ENCODE assay signal across 22 cellular contexts in the genomic region with DNA sequence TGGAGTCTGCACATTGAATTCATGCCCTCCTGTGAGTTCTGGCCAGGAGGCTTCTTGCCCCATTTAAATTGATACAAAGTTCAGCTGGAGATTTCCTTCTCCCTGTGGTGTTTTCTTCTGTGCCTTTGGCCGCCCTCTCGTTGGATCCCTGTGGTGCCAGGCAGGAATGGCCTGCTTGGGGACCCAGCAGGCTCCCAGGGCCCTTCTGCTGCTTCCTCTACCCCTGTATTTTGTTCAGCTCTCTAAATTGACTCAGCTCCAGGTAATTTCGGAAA.
DNase-seq lines count a peak whose midpoint lies in the region; ATAC-seq and TF ChIP-seq lines count a peak whose summit lies in the region.
"Had no signal": no experiment of that assay in that cellular context is flagged by ENCODE, and none has a peak within 500 bp of the region (broad histone marks: within the 10 kb centered on the region; RNA-seq: fewer than 3 reads in every experiment).

No MANE protein-coding gene starts in this region.

- H3K9me2 ChIP-seq in GM23338 (ENCODE audit: insufficient read depth): no peaks in the 10 kb centered on the region

- TF ChIP-seq POLR2A in adrenal gland (IDR thresholded peaks at IDR 0.05): no peak
- TF ChIP-seq POLR2A in vagina (IDR thresholded peaks at IDR 0.05): no peak

- H3K27me3 Mint-ChIP-seq in GM23338 (ENCODE audit: insufficient read depth, low read depth, poor library complexity) (peaks cover 2% of the 10 kb centered on the region), WTC11 (ENCODE audit: low read depth) (no peaks in the 10 kb centered on the region)
- no peaks in the 10 kb centered on the region for H3K27me3 Mint-ChIP-seq in activated CD8-positive, alpha-beta T cell treated with anti-CD3 and anti-CD28 coated beads, Interleukin-2, amount 10 ng/mL, durations not matched to agents 7 days and 5 days (ENCODE audit: low read depth)
- H3K27me3 Mint-ChIP-seq: CD4-positive, alpha-beta T cell; CD8-positive, alpha-beta memory T cell had no signal

- H3K9me3 ChIP-seq in HUES48 (ENCODE audit: control insufficient read depth, insufficient read depth, low read length) (peaks cover 5% of the 10 kb centered on the region; the same call in 1 of the 2 replicates), adrenal gland (replicated peaks in 1 of 3) (no peaks in the 10 kb centered on the region), vagina (peaks cover 10% of the 10 kb centered on the region)
- H3K9me3 ChIP-seq: BE2C had no signal

- H3K27me3 ChIP-seq in GM23338 (ENCODE audit: insufficient read depth): no peaks in the 10 kb centered on the region
- H3K27me3 ChIP-seq in HUES48 (ENCODE audit: control insufficient read depth, insufficient read depth, low read length): no peaks in the 10 kb centered on the region
- no peaks in the 10 kb centered on the region for H3K27me3 ChIP-seq in adrenal gland
- no peaks in the 10 kb centered on the region for H3K27me3 ChIP-seq in vagina
- H3K27me3 ChIP-seq: BE2C; BLaER1 treated with 17β-estradiol and CSF1 and Interleukin-3, amounts not matched to agents 10 nM and 100 nM had no signal

- 0 out of 2 replicates have a peak, but pooled peaks cover 4% of the 10 kb centered on the region for H3K36me3 ChIP-seq in GM23338 (ENCODE audit: insufficient read depth)
- H3K36me3 ChIP-seq in HUES48 (ENCODE audit: control insufficient read depth, insufficient read depth, low read length): no peaks in the 10 kb centered on the region
- no peaks in the 10 kb centered on the region for H3K36me3 ChIP-seq in adrenal gland (replicated peaks in 1 of 2)
- H3K36me3 ChIP-seq in vagina: no peaks in the 10 kb centered on the region
- H3K36me3 ChIP-seq: BE2C; BLaER1 treated with 17β-estradiol and CSF1 and Interleukin-3, amounts not matched to agents 10 nM and 100 nM had no signal

- H3K4me3 ChIP-seq in GM23338 (no peak overlapping the region), HUES48 (ENCODE audit: low read depth, low read length) (no peak overlapping the region), adrenal gland (no peak overlapping the region), vagina (no peak overlapping the region)
- H3K4me3 ChIP-seq: A549; BLaER1 treated with 17β-estradiol and CSF1 and Interleukin-3, amounts not matched to agents 10 nM and 100 nM had no signal

- H3K4me3 Mint-ChIP-seq in GM23338 (no peak overlapping the region), WTC11 (no peak overlapping the region)
- H3K4me3 Mint-ChIP-seq in activated CD8-positive, alpha-beta T cell treated with anti-CD3 and anti-CD28 coated beads, Interleukin-2, amount 10 ng/mL, durations not matched to agents 7 days and 5 days: no peak overlapping the region
- H3K4me3 Mint-ChIP-seq: CD14-positive monocyte; CD4-positive, alpha-beta T cell; CD8-positive, alpha-beta memory T cell had no signal

- H3K27ac Mint-ChIP-seq in GM23338 (peak overlapping the region; percentile 76), WTC11 (no peak overlapping the region; the same call in 1 of the 2 replicates)
- H3K27ac Mint-ChIP-seq in activated CD8-positive, alpha-beta T cell treated with anti-CD3 and anti-CD28 coated beads, Interleukin-2, amount 10 ng/mL, durations not matched to agents 7 days and 5 days: no peak overlapping the region
- H3K27ac Mint-ChIP-seq: CD14-positive monocyte; CD4-positive, alpha-beta T cell; CD8-positive, alpha-beta memory T cell had no signal

- TF ChIP-seq CTCF in GM23338 (conservative IDR thresholded peaks at IDR 0.05; ENCODE audit: low read depth in 2 of 2) (no peak), WTC11 (IDR thresholded peaks at IDR 0.05) (no peak), adrenal gland (IDR thresholded peaks at IDR 0.05) (no peak), vagina (IDR thresholded peaks at IDR 0.05) (no peak)

- no peak overlapping the region for H3K27ac ChIP-seq in GM23338 (ENCODE audit: low read depth)
- peak overlapping the region; percentile 12 for H3K27ac ChIP-seq in HUES48 (ENCODE audit: low read depth, low read length)
- no peak overlapping the region for H3K27ac ChIP-seq in adrenal gland
- no peak overlapping the region for H3K27ac ChIP-seq in vagina
- H3K27ac ChIP-seq: A549; BLaER1 treated with 17β-estradiol and CSF1 and Interleukin-3, amounts not matched to agents 10 nM and 100 nM had no signal

- no peak overlapping the region for H3K4me2 ChIP-seq in GM23338
- H3K4me2 ChIP-seq: A549 had no signal

- no peaks in the 10 kb centered on the region for H4K20me1 ChIP-seq in GM23338 (replicated peaks; ENCODE audit: insufficient read depth)
- H4K20me1 ChIP-seq: BLaER1 treated with 17β-estradiol and CSF1 and Interleukin-3, amounts not matched to agents 10 nM and 100 nM had no signal

- peaks cover 40% of the 10 kb centered on the region for H3K36me3 Mint-ChIP-seq in GM23338 (ENCODE audit: low read depth)
- H3K36me3 Mint-ChIP-seq in WTC11: peaks cover 28% of the 10 kb centered on the region
- H3K36me3 Mint-ChIP-seq in activated CD8-positive, alpha-beta T cell treated with anti-CD3 and anti-CD28 coated beads, Interleukin-2, amount 10 ng/mL, durations not matched to agents 7 days and 5 days (ENCODE audit: low read depth): no peaks in the 10 kb centered on the region
- H3K36me3 Mint-ChIP-seq: CD14-positive monocyte; CD8-positive, alpha-beta memory T cell had no signal

- CTCF ChIA-PET in WTC11 (lab: Charles Lee): interaction anchor here (1.2 kb wide), 1 partner anchor 167 kb away, joined by 4 read pairs; no protein-coding TSS in a partner anchor
- CTCF ChIA-PET in activated CD8-positive, alpha-beta T cell treated with anti-CD3 and anti-CD28 coated beads, Interleukin-2, amount 10 ng/mL, durations not matched to agents 7 days and 5 days (lab: Charles Lee): no interaction called here

- H3F3A ChIP-seq in GM23338 (replicated peaks; ENCODE audit: low read depth): no peaks in the 10 kb centered on the region

- intact Hi-C loops in adrenal gland (cut with DNase I): no loop called here
- intact Hi-C loops in vagina (cut with DNase I): no loop called here

- peaks cover 10% of the 10 kb centered on the region for H3K4me1 Mint-ChIP-seq in GM23338
- peaks cover 7% of the 10 kb centered on the region for H3K4me1 Mint-ChIP-seq in WTC11
- no peaks in the 10 kb centered on the region for H3K4me1 Mint-ChIP-seq in activated CD8-positive, alpha-beta T cell treated with anti-CD3 and anti-CD28 coated beads, Interleukin-2, amount 10 ng/mL, durations not matched to agents 7 days and 5 days (ENCODE audit: low read depth)
- H3K4me1 Mint-ChIP-seq: CD14-positive monocyte; CD8-positive, alpha-beta memory T cell had no signal

- ATAC-seq in GM23338: no peak; the same call in 2 of the 3 replicates
- ATAC-seq in WTC11: no peak
- no peak for ATAC-seq in activated CD8-positive, alpha-beta T cell treated with anti-CD3 and anti-CD28 coated beads, Interleukin-2, amount 10 ng/mL, durations not matched to agents 7 days and 5 days
- ATAC-seq: A549 had no signal

- no peaks in the 10 kb centered on the region for H3K4me1 ChIP-seq in GM23338 (ENCODE audit: insufficient read depth)
- H3K4me1 ChIP-seq in HUES48 (ENCODE audit: control insufficient read depth, insufficient read depth, low read length): no peaks in the 10 kb centered on the region
- H3K4me1 ChIP-seq in adrenal gland (replicated peaks in 1 of 2): no peaks in the 10 kb centered on the region
- H3K4me1 ChIP-seq in vagina: no peaks in the 10 kb centered on the region
- H3K4me1 ChIP-seq: A549, BE2C had no signal

- H3K9ac ChIP-seq in HUES48 (ENCODE audit: low read depth, low read length): no peak overlapping the region
- H3K9ac ChIP-seq: BLaER1 treated with 17β-estradiol and CSF1 and Interleukin-3, amounts not matched to agents 10 nM and 100 nM had no signal

- H3K9me3 Mint-ChIP-seq in GM23338: peaks cover 23% of the 10 kb centered on the region
- peaks cover 42% of the 10 kb centered on the region for H3K9me3 Mint-ChIP-seq in WTC11
- peaks cover 19% of the 10 kb centered on the region for H3K9me3 Mint-ChIP-seq in activated CD8-positive, alpha-beta T cell treated with anti-CD3 and anti-CD28 coated beads, Interleukin-2, amount 10 ng/mL, durations not matched to agents 7 days and 5 days (ENCODE audit: insufficient read depth)

- 85 to 92% (median 90%) methylated on average over 2 to 3 of the region's 3 CpGs for WGBS in adrenal gland, 4 donors

- no peak overlapping the region for H2AFZ ChIP-seq in GM23338

- POLR2A ChIA-PET in WTC11 (lab: Charles Lee): no interaction called here
- POLR2A ChIA-PET in activated CD8-positive, alpha-beta T cell treated with anti-CD3 and anti-CD28 coated beads, Interleukin-2, amount 10 ng/mL, durations not matched to agents 7 days and 5 days (lab: Charles Lee): no interaction called here

- H3K79me2 ChIP-seq in GM23338 (replicated peaks; ENCODE audit: insufficient read depth): no peaks in the 10 kb centered on the region

- DNase-seq in GM23338 (ENCODE audit: low spot score): no peak
- no peak for DNase-seq in WTC11 (ENCODE audit: low spot score)
- DNase-seq in adrenal gland: no peak
- no peak for DNase-seq in vagina (ENCODE audit: extremely low spot score in 2 of 2)
- no peak for DNase-seq in NCI-H1417 (lab: John Stamatoyannopoulos, UW)
- DNase-seq in activated CD8-positive, alpha-beta T cell treated with anti-CD3 and anti-CD28 coated beads, Interleukin-2, amount 10 ng/mL, durations not matched to agents 7 days and 5 days: no peak
- DNase-seq: 8988T; ACHN; AML-193; BE2C; Calu3; CD4-positive, alpha-beta T cell; CD8-positive, alpha-beta memory T cell; DMS53; DMS79 treated with DMSO at 0.1 percent for 48 hours; GF-D8; GOT3; HCEC 1CT had no signal

TF ChIP-seq in GM23338, 12 proteins besides CTCF, POLR2A, EP300 and RAD21:
- TF ChIP-seq STAT1 (IDR thresholded peaks at IDR 0.05; ENCODE audit: unreplicated experiment): no peak
- TF ChIP-seq POLR2AphosphoS5 (IDR thresholded peaks at IDR 0.05; ENCODE audit: low read depth): no peak

TF ChIP-seq in WTC11, 78 proteins besides CTCF, POLR2A, EP300 and RAD21:
- no peak for TF ChIP-seq ZNF263 (CRISPR knock-in tag; IDR thresholded peaks at IDR 0.05; ENCODE audit: low read depth)
- TF ChIP-seq ETV6 (CRISPR knock-in tag; IDR thresholded peaks at IDR 0.05): no peak
- no peak for TF ChIP-seq CREB1 (CRISPR knock-in tag; IDR thresholded peaks at IDR 0.05)
- peak; percentile 96 for TF ChIP-seq ZNF423 (CRISPR knock-in tag; IDR thresholded peaks at IDR 0.05)
- TF ChIP-seq ZNF121 (CRISPR knock-in tag; IDR thresholded peaks at IDR 0.05): no peak
